In genomic region chr11:58578635-58579191, GRCh38 we compare ENCODE assay signal across 8 cellular contexts. TPM values are rescaled to one million over a fixed set of nuclear protein-coding genes. Genes with fewer than 3 reads are reported as not detected.
DNase-seq lines count a peak whose midpoint lies in the region; ATAC-seq and TF ChIP-seq lines count a peak whose summit lies in the region.

A gene with protein sequence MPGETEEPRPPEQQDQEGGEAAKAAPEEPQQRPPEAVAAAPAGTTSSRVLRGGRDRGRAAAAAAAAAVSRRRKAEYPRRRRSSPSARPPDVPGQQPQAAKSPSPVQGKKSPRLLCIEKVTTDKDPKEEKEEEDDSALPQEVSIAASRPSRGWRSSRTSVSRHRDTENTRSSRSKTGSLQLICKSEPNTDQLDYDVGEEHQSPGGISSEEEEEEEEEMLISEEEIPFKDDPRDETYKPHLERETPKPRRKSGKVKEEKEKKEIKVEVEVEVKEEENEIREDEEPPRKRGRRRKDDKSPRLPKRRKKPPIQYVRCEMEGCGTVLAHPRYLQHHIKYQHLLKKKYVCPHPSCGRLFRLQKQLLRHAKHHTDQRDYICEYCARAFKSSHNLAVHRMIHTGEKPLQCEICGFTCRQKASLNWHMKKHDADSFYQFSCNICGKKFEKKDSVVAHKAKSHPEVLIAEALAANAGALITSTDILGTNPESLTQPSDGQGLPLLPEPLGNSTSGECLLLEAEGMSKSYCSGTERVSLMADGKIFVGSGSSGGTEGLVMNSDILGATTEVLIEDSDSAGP (plus strand): TSS chr11:58579063. CDS start chr11:58579282, 219 bp downstream.

- peaks cover 54% of the 10 kb centered on the region for H3K4me1 ChIP-seq in DOHH2 (ENCODE audit: control insufficient read depth, low read length)

- H3K9me3 Mint-ChIP-seq in naive thymus-derived CD8-positive, alpha-beta T cell, result no peaks in the 10 kb centered on the region
- no peaks in the 10 kb centered on the region for H3K9me3 Mint-ChIP-seq in stimulated activated naive B cell treated with anti-CD40 and anti-IgM and Interleukin-4, amounts not matched to agents 10 μg/mL and 1 μg/mL and 100 μg/mL, for 72 hours

- peaks cover 78% of the 10 kb centered on the region for H3K79me2 ChIP-seq in DOHH2 (ENCODE audit: control insufficient read depth, low read length)

- peak; percentile 97 for DNase-seq in H4 (ENCODE audit: low spot score)
- DNase-seq in MG63, result peak; percentile 97
- peak; percentile 84 to 91 for DNase-seq in SHP77 (lab: John Stamatoyannopoulos, UW)
- DNase-seq in activated T-helper 9 cell treated with anti-CD3 and anti-CD28 coated beads, Interleukin-2, amount 50 U/mL, for 16 hours (ENCODE audit: low read depth), result peak; percentile 95
- peak; percentile 98 for DNase-seq in fibroblast of peridontal ligament (ENCODE audit: extremely low read depth)
- peak; percentile 92 to 99 (median 96) for DNase-seq in naive thymus-derived CD8-positive, alpha-beta T cell
- DNase-seq in stimulated activated naive B cell treated with anti-CD40 and anti-IgM and Interleukin-4, amounts not matched to agents 10 μg/mL and 1 μg/mL and 100 μg/mL, for 72 hours, result peak; percentile 94

- POLR2A ChIA-PET in naive thymus-derived CD8-positive, alpha-beta T cell (lab: Charles Lee), result interaction anchor here (0.8 to 5.4 kb wide), 15 partner anchors 10 to 912 kb away, joined by 3 to 82 read pairs (median 5); partner anchors contain the start of gene SELENOH

- no peaks in the 10 kb centered on the region for H3K9me2 ChIP-seq in DOHH2 (replicated peaks; ENCODE audit: control insufficient read depth, low read length)

- H3K27ac ChIP-seq in DOHH2 (ENCODE audit: low read depth, low read length), result peak within 1 kb of the TSS; percentile 96

- H3K36me3 ChIP-seq in DOHH2 (ENCODE audit: control insufficient read depth, low read length) (peaks cover 65% of the 10 kb centered on the region), MG63 (peaks cover 30% of the 10 kb centered on the region)

- H3K36me3 Mint-ChIP-seq in naive thymus-derived CD8-positive, alpha-beta T cell, result peaks cover 0 to 9% (median 7%) of the 10 kb centered on the region in 3 donors
- H3K36me3 Mint-ChIP-seq in stimulated activated naive B cell treated with anti-CD40 and anti-IgM and Interleukin-4, amounts not matched to agents 10 μg/mL and 1 μg/mL and 100 μg/mL, for 72 hours, result peaks cover 42 to 49% of the 10 kb centered on the region in 2 donors

- peak within 1 kb of the TSS; percentile 99 to 100 (median 100) for H3K27ac Mint-ChIP-seq in naive thymus-derived CD8-positive, alpha-beta T cell
- H3K27ac Mint-ChIP-seq in stimulated activated naive B cell treated with anti-CD40 and anti-IgM and Interleukin-4, amounts not matched to agents 10 μg/mL and 1 μg/mL and 100 μg/mL, for 72 hours, result peak within 1 kb of the TSS; percentile 100

- peaks cover 20% of the 10 kb centered on the region for H3F3A ChIP-seq in DOHH2 (ENCODE audit: control insufficient read depth, insufficient read depth)

- ATAC-seq in naive thymus-derived CD8-positive, alpha-beta T cell, result peak; percentile 50 to 58
- ATAC-seq in stimulated activated naive B cell treated with anti-CD40 and anti-IgM and Interleukin-4, amounts not matched to agents 10 μg/mL and 1 μg/mL and 100 μg/mL, for 72 hours (replicated peaks), result peak; percentile 47 to 54

- H3K9me3 ChIP-seq in DOHH2 (ENCODE audit: control insufficient read depth, insufficient read depth, low read length) (no peaks in the 10 kb centered on the region), MG63 (no peaks in the 10 kb centered on the region; the same call in 1 of the 2 replicates)

- H3K4me1 Mint-ChIP-seq in naive thymus-derived CD8-positive, alpha-beta T cell, result peaks cover 28 to 79% (median 69%) of the 10 kb centered on the region in 4 donors
- peaks cover 19 to 63% of the 10 kb centered on the region in 2 donors for H3K4me1 Mint-ChIP-seq in stimulated activated naive B cell treated with anti-CD40 and anti-IgM and Interleukin-4, amounts not matched to agents 10 μg/mL and 1 μg/mL and 100 μg/mL, for 72 hours

- peaks cover 0 to 2% (median 0%) of the 10 kb centered on the region in 5 donors for H3K27me3 Mint-ChIP-seq in naive thymus-derived CD8-positive, alpha-beta T cell
- no peaks in the 10 kb centered on the region for H3K27me3 Mint-ChIP-seq in stimulated activated naive B cell treated with anti-CD40 and anti-IgM and Interleukin-4, amounts not matched to agents 10 μg/mL and 1 μg/mL and 100 μg/mL, for 72 hours

- H3K4me3 ChIP-seq in DOHH2 (ENCODE audit: low read length) (peak within 1 kb of the TSS; percentile 92), MG63 (peak within 1 kb of the TSS; percentile 100)

- peaks cover 28% of the 10 kb centered on the region for H4K20me1 ChIP-seq in DOHH2 (ENCODE audit: control insufficient read depth, insufficient read depth, low read depth, low read length)

- H3K4me2 ChIP-seq in DOHH2 (ENCODE audit: low read length), result peak within 1 kb of the TSS; percentile 95

- H3K4me3 Mint-ChIP-seq in naive thymus-derived CD8-positive, alpha-beta T cell, result peak within 1 kb of the TSS; percentile 92 to 100 (median 98)
- peak within 1 kb of the TSS; percentile 87 to 100 for H3K4me3 Mint-ChIP-seq in stimulated activated naive B cell treated with anti-CD40 and anti-IgM and Interleukin-4, amounts not matched to agents 10 μg/mL and 1 μg/mL and 100 μg/mL, for 72 hours

- no peaks in the 10 kb centered on the region for H3K27me3 ChIP-seq in DOHH2 (ENCODE audit: control insufficient read depth, low read length)
- H3K27me3 ChIP-seq in MG63, result no peaks in the 10 kb centered on the region

- TF ChIP-seq CTCF in DOHH2 (IDR thresholded peaks at IDR 0.05; ENCODE audit: low read depth, low read length, poor library complexity, severe bottlenecking), result no peak

RNA-seq across cellular contexts. Expression of the gene that starts here (rescaled TPM):
- total RNA-seq in H4 (2014; rRNA removed; shearing (Covaris generic)), result 45.8 and 49.2 TPM in 2 replicates
- 56.1 and 70.7 TPM in 2 replicates for total RNA-seq in MG63 (2014; rRNA removed; shearing (Covaris generic); ENCODE audit: low replicate concordance)
- 10 to 100 TPM; 46.1 to 49.6 TPM for total RNA-seq in naive thymus-derived CD8-positive, alpha-beta T cell
- polyA plus RNA-seq in naive thymus-derived CD8-positive, alpha-beta T cell, result 1 to 10 TPM; 4.8 to 9.4 (median 7.1) TPM

Comparison
In these comparisons a context has a peak if more than half of its experiments do, and no peak if none do; other contexts are left out.
1. Peak in every context shown above with its lines: DNase-seq, ATAC-seq, H3K4me3 ChIP-seq and H3K27ac ChIP-seq.